ENCODE assay signal across 1 cellular context in the genomic region with DNA sequence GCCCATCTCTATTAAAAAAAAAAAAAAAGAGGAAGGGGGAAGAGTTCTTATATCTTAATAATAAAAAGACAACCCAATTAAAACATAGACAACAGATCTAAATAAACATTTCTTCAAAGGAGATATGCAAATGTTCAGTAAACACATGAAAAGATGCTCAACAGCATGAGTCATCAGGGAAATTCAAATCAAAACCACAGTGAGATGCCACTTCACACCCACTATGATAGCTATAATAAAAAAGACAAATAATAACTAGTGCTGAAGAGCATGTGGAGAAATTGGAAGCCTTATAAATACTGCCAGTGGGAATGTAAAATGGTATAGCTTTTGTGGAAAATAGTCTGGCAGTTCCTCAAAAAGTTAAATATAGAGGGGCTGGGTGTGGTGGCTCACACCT.
TF ChIP-seq lines count a peak whose summit lies in the region.

No MANE protein-coding gene starts in this region.

TF ChIP-seq in HepG2, 621 proteins besides CTCF, POLR2A, EP300 and RAD21 (continued from another document):
- TF ChIP-seq, protein P1, sequence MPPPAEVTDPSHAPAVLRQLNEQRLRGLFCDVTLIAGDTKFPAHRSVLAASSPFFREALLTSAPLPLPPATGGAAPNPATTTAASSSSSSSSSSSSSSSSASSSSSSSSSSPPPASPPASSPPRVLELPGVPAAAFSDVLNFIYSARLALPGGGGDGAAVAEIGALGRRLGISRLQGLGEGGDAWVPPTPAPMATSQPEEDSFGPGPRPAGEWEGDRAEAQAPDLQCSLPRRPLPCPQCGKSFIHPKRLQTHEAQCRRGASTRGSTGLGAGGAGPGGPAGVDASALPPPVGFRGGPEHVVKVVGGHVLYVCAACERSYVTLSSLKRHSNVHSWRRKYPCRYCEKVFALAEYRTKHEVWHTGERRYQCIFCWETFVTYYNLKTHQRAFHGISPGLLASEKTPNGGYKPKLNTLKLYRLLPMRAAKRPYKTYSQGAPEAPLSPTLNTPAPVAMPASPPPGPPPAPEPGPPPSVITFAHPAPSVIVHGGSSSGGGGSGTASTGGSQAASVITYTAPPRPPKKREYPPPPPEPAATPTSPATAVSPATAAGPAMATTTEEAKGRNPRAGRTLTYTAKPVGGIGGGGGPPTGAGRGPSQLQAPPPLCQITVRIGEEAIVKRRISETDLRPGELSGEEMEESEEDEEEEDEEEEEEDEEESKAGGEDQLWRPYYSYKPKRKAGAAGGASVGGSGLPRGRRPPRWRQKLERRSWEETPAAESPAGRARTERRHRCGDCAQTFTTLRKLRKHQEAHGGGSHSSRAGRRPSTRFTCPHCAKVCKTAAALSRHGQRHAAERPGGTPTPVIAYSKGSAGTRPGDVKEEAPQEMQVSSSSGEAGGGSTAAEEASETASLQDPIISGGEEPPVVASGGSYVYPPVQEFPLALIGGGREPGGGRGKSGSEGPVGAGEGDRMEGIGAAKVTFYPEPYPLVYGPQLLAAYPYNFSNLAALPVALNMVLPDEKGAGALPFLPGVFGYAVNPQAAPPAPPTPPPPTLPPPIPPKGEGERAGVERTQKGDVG (CRISPR knock-in tag; IDR thresholded peaks at IDR 0.05; ENCODE audit: borderline replicate concordance), result no peak
- TF ChIP-seq ZNF589 (CRISPR knock-in tag; conservative IDR thresholded peaks at IDR 0.05), result no peak
- TF ChIP-seq, protein P2, sequence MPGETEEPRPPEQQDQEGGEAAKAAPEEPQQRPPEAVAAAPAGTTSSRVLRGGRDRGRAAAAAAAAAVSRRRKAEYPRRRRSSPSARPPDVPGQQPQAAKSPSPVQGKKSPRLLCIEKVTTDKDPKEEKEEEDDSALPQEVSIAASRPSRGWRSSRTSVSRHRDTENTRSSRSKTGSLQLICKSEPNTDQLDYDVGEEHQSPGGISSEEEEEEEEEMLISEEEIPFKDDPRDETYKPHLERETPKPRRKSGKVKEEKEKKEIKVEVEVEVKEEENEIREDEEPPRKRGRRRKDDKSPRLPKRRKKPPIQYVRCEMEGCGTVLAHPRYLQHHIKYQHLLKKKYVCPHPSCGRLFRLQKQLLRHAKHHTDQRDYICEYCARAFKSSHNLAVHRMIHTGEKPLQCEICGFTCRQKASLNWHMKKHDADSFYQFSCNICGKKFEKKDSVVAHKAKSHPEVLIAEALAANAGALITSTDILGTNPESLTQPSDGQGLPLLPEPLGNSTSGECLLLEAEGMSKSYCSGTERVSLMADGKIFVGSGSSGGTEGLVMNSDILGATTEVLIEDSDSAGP (CRISPR knock-in tag; IDR thresholded peaks at IDR 0.05; ENCODE audit: borderline replicate concordance), result no peak
- no peak for TF ChIP-seq ZNF10 (CRISPR knock-in tag; IDR thresholded peaks at IDR 0.05; ENCODE audit: borderline replicate concordance, low read depth)
- TF ChIP-seq ZNF235 (CRISPR knock-in tag; IDR thresholded peaks at IDR 0.05; ENCODE audit: borderline replicate concordance), result no peak
- TF ChIP-seq ZKSCAN8 (CRISPR knock-in tag; IDR thresholded peaks at IDR 0.05; ENCODE audit: borderline replicate concordance), result no peak
- TF ChIP-seq MAFK (conservative IDR thresholded peaks at IDR 0.05 in 1 of 2, IDR thresholded peaks at IDR 0.05 in 1 of 2; ENCODE audit: low read length in 2 of 2), result no peak
- TF ChIP-seq TAF15 (IDR thresholded peaks at IDR 0.05; ENCODE audit: low read depth, low read length, poor library complexity, severe bottlenecking), result no peak
